Comparison of ENCODE assay signal across 2 cellular contexts in genomic region chr9:131076347-131077195, GRCh38.
A peak's percentile ranks its signal among the peaks of the same experiment; 100 is the strongest.
TF ChIP-seq lines count a peak whose summit lies in the region.

No MANE protein-coding gene starts in this region.

TF ChIP-seq in GM23338, 12 proteins besides CTCF, POLR2A, EP300 and RAD21:
- TF ChIP-seq JUNB (IDR thresholded peaks at IDR 0.05; ENCODE audit: unreplicated experiment) (no peak), NANOG (IDR thresholded peaks at IDR 0.05; ENCODE audit: borderline replicate concordance) (no peak), STAT1 (IDR thresholded peaks at IDR 0.05; ENCODE audit: unreplicated experiment) (no peak)
- TF ChIP-seq, protein P1, sequence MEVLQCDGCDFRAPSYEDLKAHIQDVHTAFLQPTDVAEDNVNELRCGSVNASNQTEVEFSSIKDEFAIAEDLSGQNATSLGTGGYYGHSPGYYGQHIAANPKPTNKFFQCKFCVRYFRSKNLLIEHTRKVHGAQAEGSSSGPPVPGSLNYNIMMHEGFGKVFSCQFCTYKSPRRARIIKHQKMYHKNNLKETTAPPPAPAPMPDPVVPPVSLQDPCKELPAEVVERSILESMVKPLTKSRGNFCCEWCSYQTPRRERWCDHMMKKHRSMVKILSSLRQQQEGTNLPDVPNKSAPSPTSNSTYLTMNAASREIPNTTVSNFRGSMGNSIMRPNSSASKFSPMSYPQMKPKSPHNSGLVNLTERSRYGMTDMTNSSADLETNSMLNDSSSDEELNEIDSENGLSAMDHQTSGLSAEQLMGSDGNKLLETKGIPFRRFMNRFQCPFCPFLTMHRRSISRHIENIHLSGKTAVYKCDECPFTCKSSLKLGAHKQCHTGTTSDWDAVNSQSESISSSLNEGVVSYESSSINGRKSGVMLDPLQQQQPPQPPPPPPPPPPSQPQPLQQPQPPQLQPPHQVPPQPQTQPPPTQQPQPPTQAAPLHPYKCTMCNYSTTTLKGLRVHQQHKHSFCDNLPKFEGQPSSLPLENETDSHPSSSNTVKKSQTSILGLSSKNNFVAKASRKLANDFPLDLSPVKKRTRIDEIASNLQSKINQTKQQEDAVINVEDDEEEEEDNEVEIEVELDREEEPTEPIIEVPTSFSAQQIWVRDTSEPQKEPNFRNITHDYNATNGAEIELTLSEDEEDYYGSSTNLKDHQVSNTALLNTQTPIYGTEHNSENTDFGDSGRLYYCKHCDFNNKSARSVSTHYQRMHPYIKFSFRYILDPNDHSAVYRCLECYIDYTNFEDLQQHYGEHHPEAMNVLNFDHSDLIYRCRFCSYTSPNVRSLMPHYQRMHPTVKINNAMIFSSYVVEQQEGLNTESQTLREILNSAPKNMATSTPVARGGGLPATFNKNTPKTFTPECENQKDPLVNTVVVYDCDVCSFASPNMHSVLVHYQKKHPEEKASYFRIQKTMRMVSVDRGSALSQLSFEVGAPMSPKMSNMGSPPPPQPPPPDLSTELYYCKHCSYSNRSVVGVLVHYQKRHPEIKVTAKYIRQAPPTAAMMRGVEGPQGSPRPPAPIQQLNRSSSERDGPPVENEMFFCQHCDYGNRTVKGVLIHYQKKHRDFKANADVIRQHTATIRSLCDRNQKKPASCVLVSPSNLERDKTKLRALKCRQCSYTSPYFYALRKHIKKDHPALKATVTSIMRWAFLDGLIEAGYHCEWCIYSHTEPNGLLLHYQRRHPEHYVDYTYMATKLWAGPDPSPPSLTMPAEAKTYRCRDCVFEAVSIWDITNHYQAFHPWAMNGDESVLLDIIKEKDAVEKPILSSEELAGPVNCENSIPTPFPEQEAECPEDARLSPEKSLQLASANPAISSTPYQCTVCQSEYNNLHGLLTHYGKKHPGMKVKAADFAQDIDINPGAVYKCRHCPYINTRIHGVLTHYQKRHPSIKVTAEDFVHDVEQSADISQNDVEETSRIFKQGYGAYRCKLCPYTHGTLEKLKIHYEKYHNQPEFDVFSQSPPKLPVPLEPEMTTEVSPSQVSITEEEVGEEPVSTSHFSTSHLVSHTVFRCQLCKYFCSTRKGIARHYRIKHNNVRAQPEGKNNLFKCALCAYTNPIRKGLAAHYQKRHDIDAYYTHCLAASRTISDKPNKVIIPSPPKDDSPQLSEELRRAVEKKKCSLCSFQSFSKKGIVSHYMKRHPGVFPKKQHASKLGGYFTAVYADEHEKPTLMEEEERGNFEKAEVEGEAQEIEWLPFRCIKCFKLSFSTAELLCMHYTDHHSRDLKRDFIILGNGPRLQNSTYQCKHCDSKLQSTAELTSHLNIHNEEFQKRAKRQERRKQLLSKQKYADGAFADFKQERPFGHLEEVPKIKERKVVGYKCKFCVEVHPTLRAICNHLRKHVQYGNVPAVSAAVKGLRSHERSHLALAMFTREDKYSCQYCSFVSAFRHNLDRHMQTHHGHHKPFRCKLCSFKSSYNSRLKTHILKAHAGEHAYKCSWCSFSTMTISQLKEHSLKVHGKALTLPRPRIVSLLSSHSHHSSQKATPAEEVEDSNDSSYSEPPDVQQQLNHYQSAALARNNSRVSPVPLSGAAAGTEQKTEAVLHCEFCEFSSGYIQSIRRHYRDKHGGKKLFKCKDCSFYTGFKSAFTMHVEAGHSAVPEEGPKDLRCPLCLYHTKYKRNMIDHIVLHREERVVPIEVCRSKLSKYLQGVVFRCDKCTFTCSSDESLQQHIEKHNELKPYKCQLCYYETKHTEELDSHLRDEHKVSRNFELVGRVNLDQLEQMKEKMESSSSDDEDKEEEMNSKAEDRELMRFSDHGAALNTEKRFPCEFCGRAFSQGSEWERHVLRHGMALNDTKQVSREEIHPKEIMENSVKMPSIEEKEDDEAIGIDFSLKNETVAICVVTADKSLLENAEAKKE (CRISPR knock-in tag; IDR thresholded peaks at IDR 0.05), result no peak

TF ChIP-seq in GM12878, 131 proteins besides CTCF, POLR2A, EP300 and RAD21:
- TF ChIP-seq ZBTB33 (IDR thresholded peaks at IDR 0.05) (no peak), PBX3 (IDR thresholded peaks at IDR 0.05; ENCODE audit: insufficient replicate concordance, low read depth, low read length) (no peak), USF1 (IDR thresholded peaks at IDR 0.05; ENCODE audit: borderline replicate concordance, extremely low read length, insufficient read depth, low read depth, low read length) (peak; percentile 29), PRDM15 (CRISPR knock-in tag; IDR thresholded peaks at IDR 0.05) (no peak)
TF ChIP-seq in GM12878: peak in this region for 1.
